In genomic region chr22:41983516-41983915, GRCh38 we compare ENCODE assay signal across 18 cellular contexts. TPM values are rescaled to one million over a fixed set of nuclear protein-coding genes. Genes with fewer than 3 reads are reported as not detected.
DNase-seq lines count a peak whose midpoint lies in the region; ATAC-seq and TF ChIP-seq lines count a peak whose summit lies in the region.
"Had no signal": no experiment of that assay in that cellular context is flagged by ENCODE, and none has a peak within 500 bp of the region (broad histone marks: within the 10 kb centered on the region; RNA-seq: fewer than 3 reads in every experiment).

No MANE protein-coding gene starts in this region.

- TF ChIP-seq EP300 in upper lobe of left lung (IDR thresholded peaks at IDR 0.05): peak in 1 of 4 donors; percentile 21

- peak overlapping the region; percentile 69; the same call in 1 of the 2 replicates for H3K27ac ChIP-seq in SK-N-MC
- H3K27ac ChIP-seq in upper lobe of left lung: peak overlapping the region in 1 of 4 donors; percentile 7
- H3K27ac ChIP-seq: heart right ventricle, KMS-11 had no signal

- peak overlapping the region; percentile 31 for H3K4me3 ChIP-seq in SK-N-MC
- no peak overlapping the region for H3K4me3 ChIP-seq in fibroblast of villous mesenchyme (ENCODE audit: low read depth, low read length)
- H3K4me3 ChIP-seq in upper lobe of left lung: no peak overlapping the region
- H3K4me3 ChIP-seq: heart right ventricle had no signal

- H3K36me3 ChIP-seq in SK-N-MC (ENCODE audit: insufficient read depth, low read length): no peaks in the 10 kb centered on the region
- H3K36me3 ChIP-seq in upper lobe of left lung: no peaks in the 10 kb centered on the region
- H3K36me3 ChIP-seq: heart right ventricle had no signal

- DNase-seq in H4 (ENCODE audit: low spot score) (peak; percentile 47), SK-N-MC (ENCODE audit: low read depth, low spot score) (peak; percentile 45), fibroblast of villous mesenchyme (ENCODE audit: low read depth) (peak; percentile 65), upper lobe of left lung (no peak), NCI-H146 treated with DMSO at 0.1 percent for 48 hours (lab: John Stamatoyannopoulos, UW; ENCODE audit: unreplicated experiment) (no peak), NCI-H345 (lab: John Stamatoyannopoulos, UW) (no peak)
- DNase-seq: activated CD4-positive, alpha-beta memory T cell treated with anti-CD3 and anti-CD28 coated beads for 36 hours; Caco-2; effector CD4-positive, alpha-beta T cell; heart right ventricle; natural killer cell; NCI-H2081; NCI-H774; Right ventricle myocardium superior had no signal

- no peaks in the 10 kb centered on the region for H3K4me1 ChIP-seq in upper lobe of left lung
- H3K4me1 ChIP-seq: Caco-2 had no signal

- no peaks in the 10 kb centered on the region for H3K27me3 ChIP-seq in upper lobe of left lung

- H3K9ac ChIP-seq in SK-N-MC (ENCODE audit: insufficient read length): peak overlapping the region; percentile 29
- H3K9ac ChIP-seq: KMS-11 had no signal

- peak; percentile 40 to 48 for ATAC-seq in upper lobe of left lung (ENCODE audit: low FRiP score in 2 of 2)
- ATAC-seq in HG03045 (IDR thresholded peaks at IDR 0.05; ENCODE audit: unreplicated experiment): no peak
- ATAC-seq: left lobe of liver, natural killer cell had no signal

- TF ChIP-seq CTCF in fibroblast of villous mesenchyme (IDR thresholded peaks at IDR 0.05; ENCODE audit: insufficient read depth, low read depth, low read length): no peak
- TF ChIP-seq CTCF in upper lobe of left lung (IDR thresholded peaks at IDR 0.05): no peak

- TF ChIP-seq POLR2A in upper lobe of left lung (IDR thresholded peaks at IDR 0.05): peak in 1 of 4 donors; percentile 20

- 56 to 66% methylated on average over 4 of the region's 4 CpGs for WGBS in upper lobe of left lung, 2 donors

- H3K9me3 ChIP-seq in SK-N-MC (ENCODE audit: low read depth, low read length) (no peaks in the 10 kb centered on the region), upper lobe of left lung (no peaks in the 10 kb centered on the region)
- H3K9me3 ChIP-seq: Caco-2, heart right ventricle had no signal

RNA-seq across cellular contexts. Expression of gene SEPTIN3, which starts 14.3 kb away (rescaled TPM):
- total RNA-seq in H4 (2014; rRNA removed; shearing (Covaris generic)): 4.2 and 4.5 TPM in 2 replicates
- total RNA-seq in fibroblast of villous mesenchyme (under 0.01 TPM in 2 replicates), upper lobe of left lung (1 to 10 TPM in 5 of 6 donors, under 1 TPM in 1; 0.79 to 1.6 (median 1.3) TPM)
- total RNA-seq: left lobe of liver had no signal

RNA-seq across cellular contexts. Expression of gene WBP2NL, which starts 15.1 kb away (rescaled TPM):
- not detected in 2 replicates for total RNA-seq in H4 (2014; rRNA removed; shearing (Covaris generic))
- 0.32 and 0.43 TPM in 2 replicates for total RNA-seq in fibroblast of villous mesenchyme
- total RNA-seq in upper lobe of left lung: 1 to 10 TPM in 4 of 6 donors, under 1 TPM in 2; 0.74 to 6.8 (median 2.0) TPM
- total RNA-seq: astrocyte had no signal

RNA-seq across cellular contexts. Expression of gene CENPM, which starts 36.6 kb away (rescaled TPM):
- 52.7 and 62.4 TPM in 2 replicates for total RNA-seq in H4 (2014; rRNA removed; shearing (Covaris generic))
- total RNA-seq in fibroblast of villous mesenchyme: 14.2 and 21.6 TPM in 2 replicates
- 1 to 10 TPM in 5 of 6 donors, not detected in 1; 1.9 to 9.9 (median 7.3) TPM for total RNA-seq in upper lobe of left lung
- total RNA-seq: left lobe of liver had no signal

RNA-seq across cellular contexts. Expression of gene TNFRSF13C, which starts 56.9 kb away (rescaled TPM):
- total RNA-seq in H4 (2014; rRNA removed; shearing (Covaris generic)): 0.10 TPM in 1 of 2 replicates, not detected in the other
- total RNA-seq in fibroblast of villous mesenchyme: under 0.01 TPM in 2 replicates
- total RNA-seq in upper lobe of left lung: 1 to 10 TPM in 1 of 6 donors, under 1 TPM in 5; 0.30 to 2.1 (median 0.78) TPM
- total RNA-seq: astrocyte had no signal

Comparison
In these comparisons a context has a peak if more than half of its experiments do, and no peak if none do; other contexts are left out.
1. DNase-seq: peak in H4 (single experiment), SK-N-MC (single experiment) and fibroblast of villous mesenchyme (single experiment); none in upper lobe of left lung (0 of 2), NCI-H146 treated with DMSO at 0.1 percent for 48 hours (single experiment) and NCI-H345 (single experiment).